ENCODE assay signal across 1 cellular context in the genomic region with DNA sequence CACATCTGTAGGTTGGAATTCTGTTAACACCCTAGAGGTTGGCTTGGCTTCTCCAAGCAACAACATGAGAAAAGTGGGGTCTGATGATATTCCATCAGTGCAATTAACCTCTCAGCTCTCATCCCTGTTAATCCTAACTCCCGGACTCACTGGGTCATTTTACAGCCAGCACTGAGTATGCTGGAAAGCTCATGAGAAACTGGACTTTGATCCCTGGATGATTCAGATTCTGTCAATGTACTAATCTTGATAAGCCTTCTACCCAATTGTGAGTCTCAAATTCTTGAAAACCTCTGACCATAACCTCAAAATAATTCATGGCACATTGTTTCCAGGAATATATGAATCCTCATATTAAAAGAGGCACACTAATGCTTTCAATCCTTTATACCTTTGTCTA.
TF ChIP-seq lines count a peak whose summit lies in the region.

No MANE protein-coding gene starts in this region.

TF ChIP-seq in HCT116, 20 proteins besides CTCF, POLR2A, EP300 and RAD21:
- TF ChIP-seq ZBTB33 (IDR thresholded peaks at IDR 0.05; ENCODE audit: extremely low read depth, insufficient replicate concordance, low read length) (no peak), ZNF274 (IDR thresholded peaks at IDR 0.05; ENCODE audit: low read depth, low read length) (no peak), ZFX (IDR thresholded peaks at IDR 0.05) (no peak), EZH2phosphoT487 (IDR thresholded peaks at IDR 0.05; ENCODE audit: borderline replicate concordance) (no peak)
